In genomic region chr4:7949759-7950158, GRCh38 we compare ENCODE assay signal across 2 cellular contexts.
TF ChIP-seq lines count a peak whose summit lies in the region.

No MANE protein-coding gene starts in this region.

TF ChIP-seq in HepG2, 621 proteins besides CTCF, POLR2A, EP300 and RAD21:
- TF ChIP-seq ZNF510 (CRISPR knock-in tag; IDR thresholded peaks at IDR 0.05; ENCODE audit: low read depth) = no peak
- TF ChIP-seq ZNF781 (CRISPR knock-in tag; IDR thresholded peaks at IDR 0.05; ENCODE audit: borderline replicate concordance, not compliant biosample characterization) = no peak
- no peak for TF ChIP-seq ZSCAN21 (CRISPR knock-in tag; IDR thresholded peaks at IDR 0.05; ENCODE audit: borderline replicate concordance)
- TF ChIP-seq ARID4A (CRISPR knock-in tag; IDR thresholded peaks at IDR 0.05; ENCODE audit: borderline replicate concordance) = no peak
- TF ChIP-seq ZNF234 (CRISPR knock-in tag; conservative IDR thresholded peaks at IDR 0.05) = no peak
- no peak for TF ChIP-seq ZNF362 (CRISPR knock-in tag; IDR thresholded peaks at IDR 0.05; ENCODE audit: borderline replicate concordance)
- TF ChIP-seq ZNF256 (CRISPR knock-in tag; conservative IDR thresholded peaks at IDR 0.05) = no peak
- TF ChIP-seq PLRG1 (conservative IDR thresholded peaks at IDR 0.05) = no peak
- TF ChIP-seq ZNF317 (CRISPR knock-in tag; IDR thresholded peaks at IDR 0.05) = no peak
- TF ChIP-seq ZNF558 (CRISPR knock-in tag; IDR thresholded peaks at IDR 0.05; ENCODE audit: borderline replicate concordance) = no peak
- no peak for TF ChIP-seq HOMEZ (CRISPR knock-in tag; IDR thresholded peaks at IDR 0.05; ENCODE audit: low read depth)
- TF ChIP-seq ZMYM4 (CRISPR knock-in tag; IDR thresholded peaks at IDR 0.05) = no peak
- TF ChIP-seq ELF4 (CRISPR knock-in tag; IDR thresholded peaks at IDR 0.05; ENCODE audit: borderline replicate concordance) = no peak
- no peak for TF ChIP-seq POLR2AphosphoS2 (IDR thresholded peaks at IDR 0.05; ENCODE audit: low read depth, low read length)
- no peak for TF ChIP-seq MYC (CRISPR knock-in tag; IDR thresholded peaks at IDR 0.05; ENCODE audit: borderline replicate concordance)
- no peak for TF ChIP-seq ZNF709 (CRISPR knock-in tag; IDR thresholded peaks at IDR 0.05)
- no peak for TF ChIP-seq PHF8 (CRISPR knock-in tag; IDR thresholded peaks at IDR 0.05)
- TF ChIP-seq TBL1XR1 (IDR thresholded peaks at IDR 0.05; ENCODE audit: borderline replicate concordance, low read length, partially characterized antibody) = no peak
- TF ChIP-seq KLF16 (CRISPR knock-in tag; IDR thresholded peaks at IDR 0.05) = no peak
- no peak for TF ChIP-seq HNRNPH1 (optimal IDR thresholded peaks at IDR 0.05; ENCODE audit: low read depth, low read length)

TF ChIP-seq in H1, 55 proteins besides CTCF, POLR2A, EP300 and RAD21:
- TF ChIP-seq CEBPB (IDR thresholded peaks at IDR 0.05; ENCODE audit: low read depth, low read length) = no peak
- TF ChIP-seq BCL11A (IDR thresholded peaks at IDR 0.05; ENCODE audit: low read depth in 2 of 2, low read length in 2 of 2) = no peak
- no peak for TF ChIP-seq KDM4A (IDR thresholded peaks at IDR 0.05; ENCODE audit: low read depth, low read length, severe bottlenecking)
- no peak for TF ChIP-seq SP4 (IDR thresholded peaks at IDR 0.05; ENCODE audit: low read length)
- no peak for TF ChIP-seq RXRA (IDR thresholded peaks at IDR 0.05; ENCODE audit: insufficient read depth, low read depth, low read length)
- TF ChIP-seq PHF8 (conservative IDR thresholded peaks at IDR 0.05; ENCODE audit: low read depth, low read length) = no peak
- no peak for TF ChIP-seq SIX5 (IDR thresholded peaks at IDR 0.05; ENCODE audit: low read depth, low read length)
- no peak for TF ChIP-seq SAP30 (IDR thresholded peaks at IDR 0.05; ENCODE audit: insufficient read depth, insufficient replicate concordance, low read length)
- no peak for TF ChIP-seq USF2 (IDR thresholded peaks at IDR 0.05; ENCODE audit: low read length)
- no peak for TF ChIP-seq RFX5 (IDR thresholded peaks at IDR 0.05; ENCODE audit: borderline replicate concordance, low read depth, low read length)
- TF ChIP-seq EZH2 (IDR thresholded peaks at IDR 0.05; ENCODE audit: low read depth, low read length, severe bottlenecking) = no peak
- TF ChIP-seq KDM5A (IDR thresholded peaks at IDR 0.05; ENCODE audit: low read length) = no peak
- TF ChIP-seq TCF12 (IDR thresholded peaks at IDR 0.05; ENCODE audit: low read depth, low read length) = no peak
- TF ChIP-seq CHD7 (IDR thresholded peaks at IDR 0.05; ENCODE audit: insufficient replicate concordance, low read length) = no peak
- no peak for TF ChIP-seq RBBP5 (IDR thresholded peaks at IDR 0.05; ENCODE audit: borderline replicate concordance, low read depth, low read length)
- TF ChIP-seq NANOG (IDR thresholded peaks at IDR 0.05; ENCODE audit: insufficient read depth, low read depth, low read length, poor library complexity, severe bottlenecking) = no peak
- no peak for TF ChIP-seq ATF2 (IDR thresholded peaks at IDR 0.05; ENCODE audit: low read length)
- no peak for TF ChIP-seq CBX5 (IDR thresholded peaks at IDR 0.05; ENCODE audit: low read depth, low read length)
